8 cellular contexts compared by ENCODE assay signal in the genomic region with DNA sequence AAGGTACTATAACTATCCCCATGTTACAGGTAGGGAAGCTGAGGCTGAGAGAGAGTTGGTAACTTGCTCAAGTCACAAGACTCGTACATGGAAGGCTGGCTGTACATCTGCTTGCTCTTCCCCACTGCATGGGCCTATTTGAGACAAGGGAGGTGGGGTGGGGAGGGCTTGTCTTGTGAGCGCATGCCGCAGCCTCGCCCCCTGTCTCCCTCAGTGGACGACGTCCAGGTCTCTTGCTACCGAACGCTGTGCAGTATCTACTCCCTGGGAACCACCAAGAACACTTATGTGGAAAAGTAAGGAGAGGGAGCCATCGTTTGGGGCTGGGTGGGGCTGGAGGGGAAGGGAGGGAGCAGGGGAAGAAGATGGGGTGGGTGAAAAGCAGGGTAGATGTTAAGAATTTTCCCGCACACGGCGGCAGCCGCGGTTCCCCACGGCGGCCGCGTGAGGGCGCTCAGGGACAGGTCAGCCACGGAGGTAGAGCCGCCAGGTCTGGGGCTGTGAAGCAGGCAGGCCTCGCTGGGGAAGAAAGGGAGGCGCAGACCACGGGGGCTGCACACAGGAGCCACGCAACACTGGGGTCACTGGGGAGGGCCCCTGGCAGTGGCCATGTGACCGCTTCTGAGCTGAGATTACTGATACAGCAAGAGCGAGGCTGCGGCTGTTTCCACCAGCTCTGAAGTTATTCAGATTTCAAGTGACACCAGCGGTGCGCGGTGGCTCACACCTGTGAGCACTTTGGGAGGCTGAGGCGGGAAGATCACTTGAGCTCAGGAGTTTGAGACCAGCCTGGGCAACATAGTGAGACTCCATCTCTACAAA.
DNase-seq lines count a peak whose midpoint lies in the region; ATAC-seq and TF ChIP-seq lines count a peak whose summit lies in the region.

No MANE protein-coding gene starts in this region.

- H3K4ac ChIP-seq in mesendoderm (ENCODE audit: low read depth, low read length), result no peak overlapping the region

- TF ChIP-seq CTCF in BE2C (IDR thresholded peaks at IDR 0.05; ENCODE audit: low read depth, low read length), result peak; percentile 90
- peak; percentile 95 for TF ChIP-seq CTCF in activated CD8-positive, alpha-beta T cell treated with anti-CD3 and anti-CD28 coated beads for 36 hours (IDR thresholded peaks at IDR 0.05)

- H3K9me3 Mint-ChIP-seq in activated CD8-positive, alpha-beta T cell treated with anti-CD3 and anti-CD28 coated beads for 36 hours, result no peaks in the 10 kb centered on the region

- H3K4me3 Mint-ChIP-seq in activated CD8-positive, alpha-beta T cell treated with anti-CD3 and anti-CD28 coated beads for 36 hours, result no peak overlapping the region

- no CpG with 5 or more reads among the region's 32 CpGs for WGBS in mesendoderm (ENCODE audit: extremely low coverage, insufficient coverage, low lambda C conversion rate)

- H3K9ac ChIP-seq in mesendoderm (ENCODE audit: low read length), result no peak overlapping the region

- H3K4me3 ChIP-seq in BE2C (ENCODE audit: low read depth, low read length) (0 out of 2 replicates have a peak overlapping the region, but pooled peaks have one; percentile 11), mesendoderm (ENCODE audit: low read length) (no peak overlapping the region)

- H3K4me1 ChIP-seq in BE2C (no peaks in the 10 kb centered on the region), mesendoderm (ENCODE audit: control insufficient read depth, low read depth, low read length) (no peaks in the 10 kb centered on the region)

- no peak overlapping the region for H3K27ac Mint-ChIP-seq in activated CD8-positive, alpha-beta T cell treated with anti-CD3 and anti-CD28 coated beads for 36 hours

- H3K4me2 ChIP-seq in mesendoderm (ENCODE audit: low read length), result no peak overlapping the region

- H3K79me1 ChIP-seq in mesendoderm (ENCODE audit: low read length), result no peaks in the 10 kb centered on the region

- H3K27me3 ChIP-seq in BE2C (0 out of 2 replicates have a peak, but pooled peaks cover 4% of the 10 kb centered on the region), mesendoderm (ENCODE audit: insufficient read depth, low read length, poor library complexity) (no peaks in the 10 kb centered on the region)

- no peaks in the 10 kb centered on the region for H3K9me3 ChIP-seq in BE2C

- H3K36me3 Mint-ChIP-seq in activated CD8-positive, alpha-beta T cell treated with anti-CD3 and anti-CD28 coated beads for 36 hours (ENCODE audit: low read depth), result no peaks in the 10 kb centered on the region

- no peaks in the 10 kb centered on the region for H3K79me2 ChIP-seq in mesendoderm (ENCODE audit: control insufficient read depth, insufficient read depth, low read length)

- no peak overlapping the region for H4K5ac ChIP-seq in mesendoderm (ENCODE audit: low read length)

- no peak overlapping the region for H3K23ac ChIP-seq in mesendoderm (ENCODE audit: low read length)

- H3K56ac ChIP-seq in mesendoderm (ENCODE audit: low read length), result peak overlapping the region; percentile 53

- CTCF ChIA-PET in activated CD8-positive, alpha-beta T cell treated with anti-CD3 and anti-CD28 coated beads for 36 hours (lab: Charles Lee), result interaction anchor here (0.6 to 5.2 kb wide), 25 partner anchors 9 to 415 kb away, joined by 3 to 51 read pairs (median 4); partner anchors contain the start of genes EIF3K, FAM98C, GGN and MAP4K1

- H3K36me3 ChIP-seq in BE2C (no peaks in the 10 kb centered on the region), mesendoderm (ENCODE audit: control insufficient read depth, insufficient read depth, low read length) (no peaks in the 10 kb centered on the region)

- H3K4me1 Mint-ChIP-seq in activated CD8-positive, alpha-beta T cell treated with anti-CD3 and anti-CD28 coated beads for 36 hours (ENCODE audit: low read depth), result peaks cover 15% of the 10 kb centered on the region

- no peak overlapping the region for H2BK15ac ChIP-seq in mesendoderm (replicated peaks; ENCODE audit: low read depth)

- no peak overlapping the region for H2AK5ac ChIP-seq in mesendoderm (ENCODE audit: low read length)

- H4K8ac ChIP-seq in mesendoderm (ENCODE audit: low read depth, low read length), result no peak overlapping the region

- peaks cover 3% of the 10 kb centered on the region for H3K27me3 Mint-ChIP-seq in activated CD8-positive, alpha-beta T cell treated with anti-CD3 and anti-CD28 coated beads for 36 hours

- H2BK5ac ChIP-seq in mesendoderm (ENCODE audit: low read length), result no peak overlapping the region

- peak; percentile 96 for ATAC-seq in activated CD8-positive, alpha-beta T cell treated with anti-CD3 and anti-CD28 coated beads for 36 hours

- H3K18ac ChIP-seq in mesendoderm (ENCODE audit: low read length), result no peak overlapping the region

- POLR2A ChIA-PET in activated CD8-positive, alpha-beta T cell treated with anti-CD3 and anti-CD28 coated beads for 36 hours (lab: Charles Lee), result interaction anchor here (0.7 to 0.9 kb wide), 3 partner anchors 110 to 385 kb away, joined by 3 to 7 read pairs (median 5); partner anchors contain the start of gene NFKBIB

- peak; percentile 83 for DNase-seq in BE2C
- peak; percentile 10 for DNase-seq in GOT3 (lab: John Stamatoyannopoulos, UW)
- DNase-seq in NCI-H526 (lab: John Stamatoyannopoulos, UW), result peak; percentile 25 to 84
- DNase-seq in activated CD8-positive, alpha-beta T cell treated with anti-CD3 and anti-CD28 coated beads for 36 hours, result peak; percentile 81
- DNase-seq in effector CD4-positive, alpha-beta T cell, result peak; percentile 68
- DNase-seq in mesendoderm, result peak; percentile 78
- peak; percentile 49 to 70 for DNase-seq in stimulated activated CD8-positive, alpha-beta memory T cell treated with anti-CD3 and anti-CD28 coated beads, Interleukin-2, amount 100 ng/mL, for 48 hours (ENCODE audit: low read depth in 2 of 2)
- no peak for DNase-seq in cerebellar nuclear complex (lab: John Stamatoyannopoulos, UW)

- intact Hi-C loops in activated CD8-positive, alpha-beta T cell treated with anti-CD3 and anti-CD28 coated beads for 36 hours (cut with micrococcal nuclease), result no loop called here

- H2BK120ac ChIP-seq in mesendoderm (ENCODE audit: low read depth, low read length), result no peak overlapping the region

- H3K27ac ChIP-seq in mesendoderm (ENCODE audit: low read depth, low read length), result no peak overlapping the region

Comparison
In these comparisons a context has a peak if more than half of its experiments do, and no peak if none do; other contexts are left out.
1. DNase-seq: peak in BE2C (single experiment), GOT3 (single experiment), NCI-H526 (2 of 2), activated CD8-positive, alpha-beta T cell treated with anti-CD3 and anti-CD28 coated beads for 36 hours (single experiment), effector CD4-positive, alpha-beta T cell (single experiment), mesendoderm (single experiment) and stimulated activated CD8-positive, alpha-beta memory T cell treated with anti-CD3 and anti-CD28 coated beads, Interleukin-2, amount 100 ng/mL, for 48 hours (2 of 2); none in cerebellar nuclear complex (0 of 2).